Comparison of ENCODE assay signal across 12 cellular contexts in the genomic region with DNA sequence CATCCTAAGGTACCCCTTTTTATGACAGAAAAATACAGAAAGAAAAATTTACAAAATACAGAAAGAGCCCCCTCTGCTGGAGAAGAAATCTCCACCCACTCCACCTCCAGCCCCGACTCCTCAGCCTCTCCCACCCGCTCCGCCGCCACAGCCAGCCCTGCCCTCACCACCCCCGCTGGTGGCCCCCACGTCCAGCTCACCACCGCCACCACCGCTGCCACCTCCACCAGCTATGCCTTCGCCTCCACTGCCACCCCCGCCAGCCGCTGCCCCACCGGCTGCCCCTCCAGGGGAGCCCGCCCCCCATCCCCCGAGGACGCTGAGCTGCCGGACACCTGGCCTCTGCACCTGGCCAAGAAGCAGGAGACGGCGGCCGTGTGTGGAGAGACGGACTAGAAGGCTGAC. TPM values are rescaled to one million over a fixed set of nuclear protein-coding genes. Genes with fewer than 3 reads are reported as not detected.
A peak's percentile ranks its signal among the peaks of the same experiment; 100 is the strongest.
DNase-seq lines count a peak whose midpoint lies in the region; ATAC-seq, FAIRE-seq and TF ChIP-seq lines count a peak whose summit lies in the region.
"Had no signal": no experiment of that assay in that cellular context is flagged by ENCODE, and none has a peak within 500 bp of the region (broad histone marks: within the 10 kb centered on the region; RNA-seq: fewer than 3 reads in every experiment).

No MANE protein-coding gene starts in this region.

- 21% methylated on average over 18 of the region's 20 CpGs for WGBS in GM12878 (ENCODE audit: insufficient coverage, insufficient replicate concordance, low lambda C conversion rate, missing lambda C conversion rate)

- H3K36me3 ChIP-seq in DND-41 (ENCODE audit: insufficient read depth, low read length) (no peaks in the 10 kb centered on the region), GM12878 (ENCODE audit: control insufficient read depth in 2 of 2, insufficient read depth in 2 of 2, low read length in 1 of 2) (no peaks in the 10 kb centered on the region)
- H3K36me3 ChIP-seq: transverse colon had no signal

- TF ChIP-seq CTCF in DND-41 (IDR thresholded peaks at IDR 0.05; ENCODE audit: borderline replicate concordance, extremely low read depth, low read length, poor library complexity, severe bottlenecking), result peak; percentile 33
- TF ChIP-seq CTCF in GM12878 (IDR thresholded peaks at IDR 0.05 in 2 of 3, conservative IDR thresholded peaks at IDR 0.05 in 1 of 3; ENCODE audit: control insufficient read depth in 2 of 3, extremely low read depth in 1 of 3, insufficient read depth in 1 of 3, low read depth in 3 of 3, low read length in 3 of 3), result 0 out of 6 replicates have a peak, but pooled peaks of 2 of the 3 experiments have one; percentile 7 to 11

- H3K27me3 ChIP-seq in DND-41 (ENCODE audit: insufficient read depth, low read length, poor library complexity) (peaks cover 14% of the 10 kb centered on the region), GM12878 (replicated peaks in 1 of 2; ENCODE audit: control insufficient read depth in 2 of 2, insufficient read depth in 2 of 2, low read length in 1 of 2) (peaks cover 0 to 2% of the 10 kb centered on the region in 2 experiments; a peak in 2 of 4 replicates)

- no peak overlapping the region for H3K9ac ChIP-seq in DND-41 (ENCODE audit: low read depth, low read length)
- H3K9ac ChIP-seq in GM12878 (ENCODE audit: control insufficient read depth, insufficient read depth, low read length), result no peak overlapping the region

- H3K27ac ChIP-seq in DND-41 (ENCODE audit: low read length), result no peak overlapping the region
- no peak overlapping the region for H3K27ac ChIP-seq in GM12878 (ENCODE audit: control insufficient read depth, insufficient read depth)
- H3K27ac ChIP-seq: transverse colon had no signal

- FAIRE-seq in HTR-8/SVneo (lab: Jason Lieb, UNC), result peak; percentile 63
- FAIRE-seq in GM12878 (lab: Jason Lieb, UNC), result no peak
- FAIRE-seq: endothelial cell of umbilical vein had no signal

- H3K4me3 ChIP-seq in DND-41 (ENCODE audit: low read depth in 1 of 2, low read length in 2 of 2), result no peak overlapping the region
- H3K4me3 ChIP-seq in GM12878, result no peak overlapping the region
- H3K4me3 ChIP-seq: transverse colon had no signal

- RAD21 ChIA-PET in GM12878 (lab: Charles Lee; ENCODE audit: unreplicated experiment), result no interaction called here

- intact Hi-C loops in GM12878 (cut with micrococcal nuclease; ENCODE audit: unreplicated experiment), result no loop called here

- H3K4me2 ChIP-seq in DND-41 (ENCODE audit: insufficient read depth, low read length), result no peak overlapping the region
- H3K4me2 ChIP-seq in GM12878 (ENCODE audit: control insufficient read depth, insufficient read depth), result no peak overlapping the region

- in situ Hi-C loops in GM12878 (cut with MboI), result no loop called here

- H3K9me3 ChIP-seq in DND-41 (ENCODE audit: insufficient read depth, low read length, severe bottlenecking) (no peaks in the 10 kb centered on the region), GM12878 (replicated peaks; ENCODE audit: control insufficient read depth, insufficient read depth, low read length) (no peaks in the 10 kb centered on the region)
- H3K9me3 ChIP-seq: transverse colon had no signal

- SMC1A ChIA-PET in GM12878 (lab: Charles Lee; ENCODE audit: uncharacterized antibody, unreplicated experiment), result no interaction called here

- H3K9me3 Mint-ChIP-seq in naive B cell, result no peaks in the 10 kb centered on the region

- no peak for DNase-seq in DND-41
- DNase-seq in HTR-8/SVneo (ENCODE audit: insufficient read length, low spot score), result no peak
- no peak for DNase-seq in GM12878 (ENCODE audit: low read depth, low spot score)
- DNase-seq in naive B cell, result no peak
- no peak for DNase-seq in activated T-cell treated with anti-CD3 and anti-CD28 coated beads, Interleukin-2, amount 50 U/mL, for 1 hour
- DNase-seq in SHP77 (lab: John Stamatoyannopoulos, UW), result no peak
- DNase-seq: amygdala, NCI-H226, transverse colon had no signal

- no peak overlapping the region for H3K27ac Mint-ChIP-seq in naive B cell

- TF ChIP-seq RAD21 in GM12878 (IDR thresholded peaks at IDR 0.05; ENCODE audit: insufficient read depth, low read depth, low read length), result no peak

- H2AFZ ChIP-seq in DND-41 (ENCODE audit: low read depth, low read length) (no peak overlapping the region), GM12878 (ENCODE audit: control insufficient read depth, low read depth, low read length) (no peak overlapping the region)

- POLR2A ChIA-PET in GM12878 (lab: Charles Lee), result no interaction called here

- TF ChIP-seq POLR2A in GM12878 (IDR thresholded peaks at IDR 0.05; ENCODE audit: low read depth, low read length), result no peak

- H3K4me3 Mint-ChIP-seq in naive B cell, result no peak overlapping the region

- H4K20me1 ChIP-seq in DND-41 (ENCODE audit: insufficient read depth, low read length), result no peaks in the 10 kb centered on the region
- H4K20me1 ChIP-seq in GM12878 (ENCODE audit: control insufficient read depth, insufficient read depth), result no peaks in the 10 kb centered on the region

- H3K27me3 Mint-ChIP-seq in naive B cell, result peaks cover 37 to 66% (median 52%) of the 10 kb centered on the region in 3 donors

- no peak for TF ChIP-seq EP300 in GM12878 (IDR thresholded peaks at IDR 0.05; ENCODE audit: borderline replicate concordance in 1 of 2, control insufficient read depth in 1 of 2, low read depth in 2 of 2, low read length in 2 of 2)

- CTCF ChIA-PET in GM12878 (lab: Yijun Ruan, JAX), result no interaction called here

- ATAC-seq in DND-41 (ENCODE audit: insufficient read depth, low read depth) (no peak), GM12878 (peak; percentile 45; the same call in 2 of the 3 replicates), naive B cell (ENCODE audit: low read depth in 2 of 2) (peak; percentile 30 to 32), GM19324 (IDR thresholded peaks at IDR 0.05; ENCODE audit: low FRiP score, unreplicated experiment) (no peak)

- H3K79me2 ChIP-seq in DND-41 (ENCODE audit: insufficient read depth, low read length), result no peaks in the 10 kb centered on the region
- no peaks in the 10 kb centered on the region for H3K79me2 ChIP-seq in GM12878 (ENCODE audit: control insufficient read depth, insufficient read depth, low read length)

- H3K4me1 ChIP-seq in DND-41 (ENCODE audit: insufficient read depth, low read length), result no peaks in the 10 kb centered on the region
- no peaks in the 10 kb centered on the region for H3K4me1 ChIP-seq in GM12878 (ENCODE audit: control insufficient read depth, insufficient read depth, low read length)

- no peaks in the 10 kb centered on the region for H3K4me1 Mint-ChIP-seq in naive B cell

- no peaks in the 10 kb centered on the region for H3K36me3 Mint-ChIP-seq in naive B cell

- BruUV-seq in GM12878 (replicated peaks; lab: Mats Ljungman, UMichigan), result no TSS peak

RNA-seq across cellular contexts. Expression of a gene that starts 17.7 kb away (rescaled TPM):
- not detected in 2 replicates for total RNA-seq in GM12878 (2013; cell fraction: nucleolus; rRNA removed)
- not detected in 2 replicates for total RNA-seq in GM12878 (2014; rRNA removed)
- total RNA-seq in GM12878 (2014; rRNA removed; fragmentation: Illumina TruSeq; extraction: Trizol), result not detected in 2 replicates
- not detected in 2 replicates for total RNA-seq in GM12878 (2021)
- 4.2 TPM for polyA plus RNA-seq in GM12878 (2011; ENCODE audit: low read depth)
- polyA plus RNA-seq in GM12878 (2011; rRNA removed), result not detected in 2 replicates
- polyA plus RNA-seq in GM12878 (2011; cell fraction: cytosol; rRNA removed), result not detected in 2 replicates
- polyA plus RNA-seq in GM12878 (2011; cell fraction: nucleus; rRNA removed), result 0.21 TPM in 1 of 2 replicates, not detected in the other
- 2.4 and 5.3 TPM in 2 replicates for polyA plus RNA-seq in GM12878 (2012)
- polyA plus RNA-seq in GM12878 (2014; fragmentation: Illumina TruSeq; extraction: Trizol), result not detected in 2 replicates
- under 1 TPM in 1 of 2 experiments, not detected in 1; 0.13 TPM for polyA plus RNA-seq in GM12878 (2014; fragmentation: Nextera tagmentation; extraction: Ambion mirVana)
- not detected in 2 replicates for polyA plus RNA-seq in GM12878 (2014; rRNA removed)
- polyA plus RNA-seq in GM12878 (2016; fragmentation: Nextera tagmentation; extraction: Ambion mirVana), result not detected
- polyA minus RNA-seq in GM12878 (2011; rRNA and poly(A)+ RNA removed), result not detected in 2 replicates
- not detected in 2 replicates for polyA minus RNA-seq in GM12878 (2011; cell fraction: cytosol; rRNA and poly(A)+ RNA removed)
- polyA minus RNA-seq in GM12878 (2011; cell fraction: nucleus; rRNA and poly(A)+ RNA removed), result not detected in 2 replicates
- polyA plus RNA-seq in naive B cell (ENCODE audit: low read depth in 6 of 6), result not detected
- total RNA-seq: endothelial cell of umbilical vein, osteoblast had no signal
- polyA plus RNA-seq: endothelial cell of umbilical vein had no signal

RNA-seq across cellular contexts. Expression of a gene that starts 28.2 kb away (rescaled TPM):
- not detected in 2 replicates for total RNA-seq in GM12878 (2013; cell fraction: nucleolus; rRNA removed)
- total RNA-seq in GM12878 (2014; rRNA removed), result not detected in 2 replicates
- total RNA-seq in GM12878 (2014; rRNA removed; fragmentation: Illumina TruSeq; extraction: Trizol), result not detected in 2 replicates
- total RNA-seq in GM12878 (2021), result not detected in 2 replicates
- polyA plus RNA-seq in GM12878 (2011; ENCODE audit: low read depth), result not detected
- not detected in 2 replicates for polyA plus RNA-seq in GM12878 (2011; rRNA removed)
- polyA plus RNA-seq in GM12878 (2011; cell fraction: cytosol; rRNA removed), result not detected in 2 replicates
- not detected in 2 replicates for polyA plus RNA-seq in GM12878 (2011; cell fraction: nucleus; rRNA removed)
- polyA plus RNA-seq in GM12878 (2012), result not detected in 2 replicates
- not detected in 2 replicates for polyA plus RNA-seq in GM12878 (2014; fragmentation: Illumina TruSeq; extraction: Trizol)
- polyA plus RNA-seq in GM12878 (2014; fragmentation: Nextera tagmentation; extraction: Ambion mirVana), result not detected
- polyA plus RNA-seq in GM12878 (2014; rRNA removed), result not detected in 2 replicates
- polyA plus RNA-seq in GM12878 (2016; fragmentation: Nextera tagmentation; extraction: Ambion mirVana), result not detected
- not detected in 2 replicates for polyA minus RNA-seq in GM12878 (2011; rRNA and poly(A)+ RNA removed)
- polyA minus RNA-seq in GM12878 (2011; cell fraction: cytosol; rRNA and poly(A)+ RNA removed), result not detected in 2 replicates
- not detected in 2 replicates for polyA minus RNA-seq in GM12878 (2011; cell fraction: nucleus; rRNA and poly(A)+ RNA removed)
- polyA plus RNA-seq in naive B cell (ENCODE audit: low read depth in 6 of 6), result not detected
- total RNA-seq: endothelial cell of umbilical vein, osteoblast, transverse colon had no signal
- polyA plus RNA-seq: endothelial cell of umbilical vein had no signal

RNA-seq across cellular contexts. Expression of a gene that starts 52.0 kb away (rescaled TPM):
- not detected in 2 replicates for total RNA-seq in GM12878 (2013; cell fraction: nucleolus; rRNA removed)
- total RNA-seq in GM12878 (2014; rRNA removed) (not detected in 2 replicates), GM12878 (2014; rRNA removed; fragmentation: Illumina TruSeq; extraction: Trizol) (not detected in 2 replicates), GM12878 (2021) (not detected in 2 replicates)
- polyA plus RNA-seq in GM12878 (2011; ENCODE audit: low read depth), result not detected
- polyA plus RNA-seq in GM12878 (2011; rRNA removed) (not detected in 2 replicates), GM12878 (2014; fragmentation: Illumina TruSeq; extraction: Trizol) (not detected in 2 replicates), GM12878 (2014; fragmentation: Nextera tagmentation; extraction: Ambion mirVana) (not detected), GM12878 (2014; rRNA removed) (not detected in 2 replicates), GM12878 (2016; fragmentation: Nextera tagmentation; extraction: Ambion mirVana) (not detected), naive B cell (ENCODE audit: low read depth in 6 of 6) (not detected)
- not detected in 2 replicates for polyA plus RNA-seq in GM12878 (2011; cell fraction: cytosol; rRNA removed)
- not detected in 2 replicates for polyA plus RNA-seq in GM12878 (2011; cell fraction: nucleus; rRNA removed)
- not detected in 2 replicates for polyA plus RNA-seq in GM12878 (2012)
- not detected in 2 replicates for polyA minus RNA-seq in GM12878 (2011; rRNA and poly(A)+ RNA removed)
- not detected in 2 replicates for polyA minus RNA-seq in GM12878 (2011; cell fraction: cytosol; rRNA and poly(A)+ RNA removed)
- not detected in 2 replicates for polyA minus RNA-seq in GM12878 (2011; cell fraction: nucleus; rRNA and poly(A)+ RNA removed)
- total RNA-seq: endothelial cell of umbilical vein, osteoblast, transverse colon had no signal
- polyA plus RNA-seq: endothelial cell of umbilical vein had no signal

RNA-seq across cellular contexts. Expression of a gene that starts 60.0 kb away (rescaled TPM):
- not detected in 2 replicates for total RNA-seq in GM12878 (2013; cell fraction: nucleolus; rRNA removed)
- total RNA-seq in GM12878 (2014; rRNA removed) (not detected in 2 replicates), GM12878 (2014; rRNA removed; fragmentation: Illumina TruSeq; extraction: Trizol) (not detected in 2 replicates), GM12878 (2021) (not detected in 2 replicates)
- polyA plus RNA-seq in GM12878 (2011; ENCODE audit: low read depth), result not detected
- polyA plus RNA-seq in GM12878 (2011; rRNA removed) (not detected in 2 replicates), GM12878 (2014; fragmentation: Illumina TruSeq; extraction: Trizol) (not detected in 2 replicates), GM12878 (2014; fragmentation: Nextera tagmentation; extraction: Ambion mirVana) (not detected), GM12878 (2014; rRNA removed) (not detected in 2 replicates), GM12878 (2016; fragmentation: Nextera tagmentation; extraction: Ambion mirVana) (not detected), naive B cell (ENCODE audit: low read depth in 6 of 6) (not detected)
- not detected in 2 replicates for polyA plus RNA-seq in GM12878 (2011; cell fraction: cytosol; rRNA removed)
- polyA plus RNA-seq in GM12878 (2011; cell fraction: nucleus; rRNA removed), result not detected in 2 replicates
- polyA plus RNA-seq in GM12878 (2012), result not detected in 2 replicates
- polyA minus RNA-seq in GM12878 (2011; rRNA and poly(A)+ RNA removed), result not detected in 2 replicates
- not detected in 2 replicates for polyA minus RNA-seq in GM12878 (2011; cell fraction: cytosol; rRNA and poly(A)+ RNA removed)
- not detected in 2 replicates for polyA minus RNA-seq in GM12878 (2011; cell fraction: nucleus; rRNA and poly(A)+ RNA removed)
- total RNA-seq: endothelial cell of umbilical vein, osteoblast, transverse colon had no signal
- polyA plus RNA-seq: endothelial cell of umbilical vein had no signal

Comparison
In these comparisons a context has a peak if more than half of its experiments do, and no peak if none do; other contexts are left out.
1. ATAC-seq: peak in GM12878 (single experiment) and naive B cell (2 of 2); none in DND-41 (single experiment) and GM19324 (single experiment).